ENCODE assay signal across 9 cellular contexts in genomic region chr6:18155273-18155863, GRCh38. TPM values are rescaled to one million over a fixed set of nuclear protein-coding genes. Genes with fewer than 3 reads are reported as not detected.
DNase-seq lines count a peak whose midpoint lies in the region; ATAC-seq, FAIRE-seq and TF ChIP-seq lines count a peak whose summit lies in the region.
"Had no signal": no experiment of that assay in that cellular context is flagged by ENCODE, and none has a peak within 500 bp of the region (broad histone marks: within the 10 kb centered on the region; RNA-seq: fewer than 3 reads in every experiment).

A gene with protein sequence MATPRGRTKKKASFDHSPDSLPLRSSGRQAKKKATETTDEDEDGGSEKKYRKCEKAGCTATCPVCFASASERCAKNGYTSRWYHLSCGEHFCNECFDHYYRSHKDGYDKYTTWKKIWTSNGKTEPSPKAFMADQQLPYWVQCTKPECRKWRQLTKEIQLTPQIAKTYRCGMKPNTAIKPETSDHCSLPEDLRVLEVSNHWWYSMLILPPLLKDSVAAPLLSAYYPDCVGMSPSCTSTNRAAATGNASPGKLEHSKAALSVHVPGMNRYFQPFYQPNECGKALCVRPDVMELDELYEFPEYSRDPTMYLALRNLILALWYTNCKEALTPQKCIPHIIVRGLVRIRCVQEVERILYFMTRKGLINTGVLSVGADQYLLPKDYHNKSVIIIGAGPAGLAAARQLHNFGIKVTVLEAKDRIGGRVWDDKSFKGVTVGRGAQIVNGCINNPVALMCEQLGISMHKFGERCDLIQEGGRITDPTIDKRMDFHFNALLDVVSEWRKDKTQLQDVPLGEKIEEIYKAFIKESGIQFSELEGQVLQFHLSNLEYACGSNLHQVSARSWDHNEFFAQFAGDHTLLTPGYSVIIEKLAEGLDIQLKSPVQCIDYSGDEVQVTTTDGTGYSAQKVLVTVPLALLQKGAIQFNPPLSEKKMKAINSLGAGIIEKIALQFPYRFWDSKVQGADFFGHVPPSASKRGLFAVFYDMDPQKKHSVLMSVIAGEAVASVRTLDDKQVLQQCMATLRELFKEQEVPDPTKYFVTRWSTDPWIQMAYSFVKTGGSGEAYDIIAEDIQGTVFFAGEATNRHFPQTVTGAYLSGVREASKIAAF (plus strand): TSS chr6:18155422. CDS start chr6:18159896, 4,474 bp downstream.

- DNase-seq in AG20443 (ENCODE audit: low spot score), result peak; percentile 100
- peak; percentile 95 for DNase-seq in NCI-H446 treated with DMSO at 0.1 percent for 48 hours (lab: John Stamatoyannopoulos, UW)
- DNase-seq in activated CD4-positive, alpha-beta T cell treated with anti-CD3 and anti-CD28 coated beads for 48 hours, result peak; percentile 99
- peak; percentile 96 for DNase-seq in HepG2 (ENCODE audit: low spot score)
- DNase-seq in stimulated activated CD4-positive, alpha-beta T cell treated with anti-CD3 and anti-CD28 coated beads, Interleukin-2, amount 100 ng/mL, for 48 hours, result peak; percentile 95 to 96

- H3K36me3 Mint-ChIP-seq in dendritic cell treated with granulocyte-macrophage colony-stimulating factor and Interleukin-4, amounts not matched to agents 40 ng/mL and 50 ng/mL, for 4 days (ENCODE audit: low read depth), result peaks cover 57% of the 10 kb centered on the region

- H3K27ac ChIP-seq in HepG2 (ENCODE audit: extremely low read length, insufficient read depth, low read length), result peak within 1 kb of the TSS; percentile 89

- peak within 1 kb of the TSS; percentile 85 for H3K4me2 ChIP-seq in HepG2 (ENCODE audit: low read depth, low read length)

- no peaks in the 10 kb centered on the region for H3K9me3 ChIP-seq in HepG2 (ENCODE audit: low read length)

- no peak for TF ChIP-seq CTCF in HepG2 (CRISPR knock-in tag; IDR thresholded peaks at IDR 0.05)

- peak; percentile 17; the same call in 1 of the 2 replicates for TF ChIP-seq RAD21 in HepG2 (CRISPR knock-in tag; IDR thresholded peaks at IDR 0.05)

- H3K27ac Mint-ChIP-seq in dendritic cell treated with granulocyte-macrophage colony-stimulating factor and Interleukin-4, amounts not matched to agents 40 ng/mL and 50 ng/mL, for 4 days, result peak within 1 kb of the TSS; percentile 99

- intact Hi-C loops in dendritic cell treated with granulocyte-macrophage colony-stimulating factor and Interleukin-4, amounts not matched to agents 40 ng/mL and 50 ng/mL, for 4 days (cut with micrococcal nuclease), result loop anchor here (5.0 to 10.0 kb wide), 3 partner anchors 107 to 451 kb away; partner anchors contain the start of genes DEK and NUP153
- intact Hi-C loops in HepG2 (cut with micrococcal nuclease; ENCODE audit: unreplicated experiment), result loop anchor here (2.0 to 10.0 kb wide), 7 partner anchors 33 to 451 kb away; partner anchors contain the start of genes DEK, KIF13A, NHLRC1 and NUP153

- TF ChIP-seq EP300 in HepG2 (IDR thresholded peaks at IDR 0.05; ENCODE audit: low read depth in 2 of 2, low read length in 2 of 2) (no peak), HepG2 (CRISPR knock-in tag; IDR thresholded peaks at IDR 0.05; ENCODE audit: borderline replicate concordance) (no peak)

- in situ Hi-C loops in HepG2 (cut with HindIII; ENCODE audit: extremely low pct_ligation_motif_present, low pct_unique_long_range_greater_than_20kb), result no loop called here

- CTCF ChIA-PET in HepG2 (lab: Yijun Ruan, JAX; ENCODE audit: low intra/inter-chr PET ratio, low total read pairs), result no interaction called here

- no peaks in the 10 kb centered on the region for H3K36me3 ChIP-seq in HepG2 (replicated peaks in 1 of 2; ENCODE audit: control insufficient read depth in 1 of 2, insufficient read depth in 2 of 2, low read length in 2 of 2)

- peak within 1 kb of the TSS; percentile 98 to 99 (median 99) for H3K4me3 ChIP-seq in HepG2 (replicated peaks in 1 of 3; ENCODE audit: insufficient read depth in 1 of 3, low read depth in 2 of 3, low read length in 3 of 3)

- TF ChIP-seq POLR2A in HepG2 (IDR thresholded peaks at IDR 0.05; ENCODE audit: insufficient read depth in 1 of 2, low read depth in 2 of 2, low read length in 2 of 2), result peak in 1 of 2 experiments; percentile 68; a peak in 1 of 4 replicates

- H3K4me1 Mint-ChIP-seq in dendritic cell treated with granulocyte-macrophage colony-stimulating factor and Interleukin-4, amounts not matched to agents 40 ng/mL and 50 ng/mL, for 4 days (ENCODE audit: low read depth), result peaks cover 40% of the 10 kb centered on the region

- no peaks in the 10 kb centered on the region for H3K27me3 Mint-ChIP-seq in dendritic cell treated with granulocyte-macrophage colony-stimulating factor and Interleukin-4, amounts not matched to agents 40 ng/mL and 50 ng/mL, for 4 days

- H3K27me3 ChIP-seq in HepG2 (ENCODE audit: control insufficient read depth in 1 of 2, insufficient read depth in 2 of 2, low read length in 2 of 2), result no peaks in the 10 kb centered on the region

- H4K20me1 ChIP-seq in HepG2 (ENCODE audit: insufficient read depth, low read length), result no peaks in the 10 kb centered on the region

- peaks cover 29% of the 10 kb centered on the region for H3K4me1 ChIP-seq in HepG2 (ENCODE audit: insufficient read depth, low read length)

- no peaks in the 10 kb centered on the region for H3K79me2 ChIP-seq in HepG2 (ENCODE audit: insufficient read depth, low read length)

- H3K9me3 Mint-ChIP-seq in dendritic cell treated with granulocyte-macrophage colony-stimulating factor and Interleukin-4, amounts not matched to agents 40 ng/mL and 50 ng/mL, for 4 days, result no peaks in the 10 kb centered on the region

- peak within 1 kb of the TSS; percentile 99 for H3K4me3 Mint-ChIP-seq in dendritic cell treated with granulocyte-macrophage colony-stimulating factor and Interleukin-4, amounts not matched to agents 40 ng/mL and 50 ng/mL, for 4 days

- POLR2A ChIA-PET in HepG2 (lab: Yijun Ruan, JAX), result interaction anchor here (1.0 to 1.6 kb wide), 6 partner anchors 13 to 169 kb away, joined by 3 to 6 read pairs (median 4); partner anchors contain the start of genes KIF13A and NHLRC1

- peak; percentile 87 for ATAC-seq in GM19023 (IDR thresholded peaks at IDR 0.05; ENCODE audit: unreplicated experiment)
- peak; percentile 88 for ATAC-seq in HG03196 (IDR thresholded peaks at IDR 0.05; ENCODE audit: unreplicated experiment)
- peak; percentile 94 for ATAC-seq in HepG2

- WGBS in HepG2 (ENCODE audit: low lambda C conversion rate), result under 1% methylated on average over 25 of the region's 67 CpGs

- H3K9ac ChIP-seq in HepG2 (ENCODE audit: insufficient read depth, low read depth, low read length), result peak within 1 kb of the TSS; percentile 93

- BruUV-seq in HepG2 (replicated peaks; lab: Mats Ljungman, UMichigan), result TSS peak; percentile 59

- no peak for FAIRE-seq in HepG2 (lab: Jason Lieb, UNC)
- FAIRE-seq: endometrium had no signal

- peak within 1 kb of the TSS; percentile 90 for H2AFZ ChIP-seq in HepG2 (ENCODE audit: low read length)

TF ChIP-seq in HepG2, 621 proteins besides CTCF, POLR2A, EP300 and RAD21 (continues in another document):
- TF ChIP-seq ZNF329 (CRISPR knock-in tag; IDR thresholded peaks at IDR 0.05; ENCODE audit: low read depth), result peak; percentile 60; the same call in 1 of the 2 replicates
- TF ChIP-seq ZC3H4 (CRISPR knock-in tag; IDR thresholded peaks at IDR 0.05; ENCODE audit: borderline replicate concordance), result no peak
- no peak for TF ChIP-seq FOXP1 (IDR thresholded peaks at IDR 0.05)
- no peak for TF ChIP-seq FOXP1 (CRISPR knock-in tag; IDR thresholded peaks at IDR 0.05)
- TF ChIP-seq SETDB1 (CRISPR knock-in tag; IDR thresholded peaks at IDR 0.05; ENCODE audit: borderline replicate concordance), result no peak
- no peak for TF ChIP-seq SRSF1 (optimal IDR thresholded peaks at IDR 0.05; ENCODE audit: low read depth, low read length)
- TF ChIP-seq SMYD3 (CRISPR knock-in tag; IDR thresholded peaks at IDR 0.05), result no peak
- TF ChIP-seq ZNF629 (CRISPR knock-in tag; conservative IDR thresholded peaks at IDR 0.05), result no peak
- no peak for TF ChIP-seq TSC22D2 (CRISPR knock-in tag; IDR thresholded peaks at IDR 0.05; ENCODE audit: borderline replicate concordance)
- no peak for TF ChIP-seq ZFP62 (CRISPR knock-in tag; IDR thresholded peaks at IDR 0.05)

RNA-seq across cellular contexts. Expression of the gene that starts here (rescaled TPM):
- total RNA-seq in HepG2 (2016; rRNA removed; fragmentation: Illumina TruSeq; extraction: Trizol), result 13.2 and 22.1 TPM in 2 replicates
- 5.9 and 7.8 TPM in 2 replicates for total RNA-seq in HepG2 (2016; cell fraction: cytosol; rRNA removed; fragmentation: Illumina TruSeq; extraction: Trizol; ENCODE audit: low read depth)
- 13.0 and 19.5 TPM in 2 replicates for total RNA-seq in HepG2 (2016; cell fraction: insoluble cytoplasmic fraction; rRNA removed; fragmentation: Illumina TruSeq; extraction: Trizol)
- total RNA-seq in HepG2 (2016; cell fraction: membrane; rRNA removed; fragmentation: Illumina TruSeq; extraction: Trizol), result 9.4 and 9.5 TPM in 2 replicates
- 11.7 and 12.5 TPM in 2 replicates for total RNA-seq in HepG2 (2016; cell fraction: nucleus; rRNA removed; fragmentation: Illumina TruSeq; extraction: Trizol)
- polyA plus RNA-seq in HepG2 (2011; rRNA removed), result 9.2 and 9.8 TPM in 2 replicates
- polyA plus RNA-seq in HepG2 (2011; cell fraction: cytosol; rRNA removed), result 6.8 and 7.3 TPM in 2 replicates
- polyA plus RNA-seq in HepG2 (2011; cell fraction: nucleus; rRNA removed), result 7.2 and 8.6 TPM in 2 replicates
- 8.3 and 8.4 TPM in 2 replicates for polyA plus RNA-seq in HepG2 (2012)
- 1.1 and 1.2 TPM in 2 replicates for polyA plus RNA-seq in HepG2 (2016; cell fraction: cytosol; fragmentation: Illumina TruSeq; extraction: Trizol; ENCODE audit: low read depth)
- polyA plus RNA-seq in HepG2 (2016; cell fraction: insoluble cytoplasmic fraction; fragmentation: Illumina TruSeq; extraction: Trizol; ENCODE audit: low read depth), result 21.7 and 21.8 TPM in 2 replicates
- polyA plus RNA-seq in HepG2 (2016; cell fraction: membrane; fragmentation: Illumina TruSeq; extraction: Trizol; ENCODE audit: low read depth), result 4.8 and 5.0 TPM in 2 replicates
- polyA plus RNA-seq in HepG2 (2016; cell fraction: nucleus; fragmentation: Illumina TruSeq; extraction: Trizol; ENCODE audit: insufficient read depth, low read depth), result 16.9 and 18.0 TPM in 2 replicates
- polyA minus RNA-seq in HepG2 (2011; rRNA and poly(A)+ RNA removed; ENCODE audit: low replicate concordance), result 12.9 and 19.5 TPM in 2 replicates
- polyA minus RNA-seq in HepG2 (2011; cell fraction: cytosol; rRNA and poly(A)+ RNA removed), result 10.6 and 12.8 TPM in 2 replicates
- polyA minus RNA-seq in HepG2 (2011; cell fraction: nucleus; rRNA and poly(A)+ RNA removed), result 7.3 and 9.9 TPM in 2 replicates

Comparison
In these comparisons a context has a peak if more than half of its experiments do, and no peak if none do; other contexts are left out.
1. Peak in every context shown above with its lines: DNase-seq, ATAC-seq, H3K4me3 ChIP-seq and H3K27ac ChIP-seq.